ENCODE assay signal across 20 cellular contexts in the genomic region with DNA sequence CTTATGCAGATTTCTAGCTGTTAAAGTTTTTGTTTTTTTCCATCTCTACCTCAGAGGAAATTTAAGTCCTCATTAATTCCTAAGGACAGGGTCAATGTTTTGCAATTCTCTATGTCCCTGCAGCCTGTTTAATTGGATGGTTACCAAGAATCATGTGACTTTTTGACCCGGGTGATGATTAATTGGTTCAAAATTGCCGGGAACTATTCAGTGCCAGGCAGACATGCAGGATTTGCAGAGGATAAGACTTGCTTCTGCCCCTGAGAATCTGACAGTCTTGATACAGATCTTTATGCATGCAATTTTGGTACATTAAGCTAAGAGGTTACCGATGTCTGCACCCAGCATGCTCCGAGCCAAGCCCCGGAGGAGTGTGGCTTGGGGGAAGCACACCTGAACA.
A peak's percentile ranks its signal among the peaks of the same experiment; 100 is the strongest.
DNase-seq lines count a peak whose midpoint lies in the region; ATAC-seq and TF ChIP-seq lines count a peak whose summit lies in the region.
"Had no signal": no experiment of that assay in that cellular context is flagged by ENCODE, and none has a peak within 500 bp of the region (broad histone marks: within the 10 kb centered on the region; RNA-seq: fewer than 3 reads in every experiment).

No MANE protein-coding gene starts in this region.

- H3K9ac ChIP-seq in trophoblast cell (ENCODE audit: low read length), result no peak overlapping the region

- no peak overlapping the region for H4K91ac ChIP-seq in trophoblast cell (ENCODE audit: low read depth, low read length)

- CTCF ChIA-PET in Calu3 (lab: Charles Lee) (interaction anchor here (1.4 kb wide), 1 partner anchor 16 kb away, joined by 3 read pairs; no protein-coding TSS in a partner anchor), WTC11 (lab: Charles Lee) (no interaction called here)

- H2BK5ac ChIP-seq in trophoblast cell (ENCODE audit: low read depth, low read length, poor library complexity), result no peak overlapping the region

- H3K4me1 Mint-ChIP-seq in Calu3 (ENCODE audit: low read depth, unreplicated experiment), result peaks cover 20% of the 10 kb centered on the region
- H3K4me1 Mint-ChIP-seq in WTC11, result peaks cover 41% of the 10 kb centered on the region
- H3K4me1 Mint-ChIP-seq: activated naive CD8-positive, alpha-beta T cell treated with anti-CD3 and anti-CD28 coated beads for 36 hours; stimulated activated effector memory CD8-positive, alpha-beta T cell treated with anti-CD3 and anti-CD28 coated beads, Interleukin-12 subunit alpha, Interleukin-12 subunit beta, amount 100 ng/mL, for 72 hours had no signal

- TF ChIP-seq CTCF in Calu3 (IDR thresholded peaks at IDR 0.05; ENCODE audit: unreplicated experiment) (no peak), WTC11 (IDR thresholded peaks at IDR 0.05) (no peak), foreskin fibroblast (IDR thresholded peaks at IDR 0.05; ENCODE audit: low read depth, low read length) (no peak), hepatocyte (IDR thresholded peaks at IDR 0.05; ENCODE audit: poor library complexity) (no peak), ascending aorta (IDR thresholded peaks at IDR 0.05) (no peak)

- peak; percentile 25 for DNase-seq in Calu3
- DNase-seq in WTC11 (ENCODE audit: low spot score), result no peak
- peak; percentile 78 to 89 for DNase-seq in foreskin fibroblast
- peak in 1 of 2 donors; percentile 21 for DNase-seq in trophoblast cell
- no peak for DNase-seq in hepatocyte (ENCODE audit: low spot score)
- no peak for DNase-seq in NCI-H1048 (lab: John Stamatoyannopoulos, UW)
- no peak for DNase-seq in ascending aorta (ENCODE audit: low spot score in 2 of 2)
- no peak for DNase-seq in NCI-H1417 treated with DMSO at 0.1 percent for 48 hours (lab: John Stamatoyannopoulos, UW)
- DNase-seq: activated naive CD8-positive, alpha-beta T cell treated with anti-CD3 and anti-CD28 coated beads for 36 hours; dorsolateral prefrontal cortex; glutamatergic neuron; KG1; NCI-H2029; NCI-H82; ovary; stimulated activated CD4-positive, alpha-beta T cell treated with anti-CD3 and anti-CD28 coated beads, Interleukin-2, amount 100 ng/mL, for 48 hours had no signal

- H3K4me3 Mint-ChIP-seq in Calu3 (ENCODE audit: low read depth, unreplicated experiment) (no peak overlapping the region), WTC11 (no peak overlapping the region)
- H3K4me3 Mint-ChIP-seq: activated naive CD8-positive, alpha-beta T cell treated with anti-CD3 and anti-CD28 coated beads for 36 hours; stimulated activated effector memory CD8-positive, alpha-beta T cell treated with anti-CD3 and anti-CD28 coated beads, Interleukin-12 subunit alpha, Interleukin-12 subunit beta, amount 100 ng/mL, for 72 hours had no signal

- H3K4me3 ChIP-seq in foreskin fibroblast (ENCODE audit: low read depth in 1 of 2, low read length in 2 of 2), result no peak overlapping the region
- no peak overlapping the region for H3K4me3 ChIP-seq in trophoblast cell (ENCODE audit: low read depth, low read length)
- no peak overlapping the region for H3K4me3 ChIP-seq in hepatocyte
- H3K4me3 ChIP-seq in ascending aorta, result no peak overlapping the region
- H3K4me3 ChIP-seq: dorsolateral prefrontal cortex, lung, ovary, SJSA1 had no signal

- H3K4me2 ChIP-seq in trophoblast cell (ENCODE audit: low read length), result no peak overlapping the region
- H3K4me2 ChIP-seq in hepatocyte, result no peak overlapping the region

- H3K9me3 Mint-ChIP-seq in Calu3 (ENCODE audit: low read depth, unreplicated experiment) (no peaks in the 10 kb centered on the region), WTC11 (no peaks in the 10 kb centered on the region)

- intact Hi-C loops in Calu3 (cut with micrococcal nuclease; ENCODE audit: unreplicated experiment) (no loop called here), ascending aorta (cut with DNase I) (no loop called here)

- H3K79me2 ChIP-seq in trophoblast cell (ENCODE audit: control insufficient read depth, insufficient read depth, low read length, poor library complexity) (peaks cover 2% of the 10 kb centered on the region), hepatocyte (no peaks in the 10 kb centered on the region)

- H4K12ac ChIP-seq in trophoblast cell (ENCODE audit: low read depth, low read length), result no peak overlapping the region

- H3K27ac ChIP-seq in trophoblast cell (ENCODE audit: low read depth, low read length) (peak overlapping the region; percentile 22), hepatocyte (no peak overlapping the region), ascending aorta (no peak overlapping the region)
- H3K27ac ChIP-seq: C4-2B, ovary, SJSA1 had no signal

- H3K23ac ChIP-seq in trophoblast cell (ENCODE audit: low read length), result no peak overlapping the region

- H2AFZ ChIP-seq in trophoblast cell (ENCODE audit: insufficient read depth, low read length, poor library complexity) (no peak overlapping the region), hepatocyte (no peak overlapping the region)

- peak overlapping the region; percentile 14 for H4K8ac ChIP-seq in trophoblast cell (ENCODE audit: low read depth, low read length)

- no peak; the same call in 1 of the 2 replicates for ATAC-seq in WTC11
- ATAC-seq: stimulated activated effector memory CD8-positive, alpha-beta T cell treated with anti-CD3 and anti-CD28 coated beads, Interleukin-12 subunit alpha, Interleukin-12 subunit beta, amount 100 ng/mL, for 72 hours had no signal

- H3K18ac ChIP-seq in trophoblast cell (ENCODE audit: low read length), result no peak overlapping the region

- H3K36me3 Mint-ChIP-seq in Calu3 (ENCODE audit: insufficient read depth, unreplicated experiment) (peaks cover 5% of the 10 kb centered on the region), WTC11 (peaks cover 33% of the 10 kb centered on the region)
- H3K36me3 Mint-ChIP-seq: activated naive CD8-positive, alpha-beta T cell treated with anti-CD3 and anti-CD28 coated beads for 36 hours; stimulated activated effector memory CD8-positive, alpha-beta T cell treated with anti-CD3 and anti-CD28 coated beads, Interleukin-12 subunit alpha, Interleukin-12 subunit beta, amount 100 ng/mL, for 72 hours had no signal

- H2AK5ac ChIP-seq in trophoblast cell (ENCODE audit: low read length), result no peak overlapping the region

- no peak overlapping the region for H3K27ac Mint-ChIP-seq in Calu3 (ENCODE audit: unreplicated experiment)
- H3K27ac Mint-ChIP-seq in WTC11, result peak overlapping the region; percentile 67
- H3K27ac Mint-ChIP-seq: activated naive CD8-positive, alpha-beta T cell treated with anti-CD3 and anti-CD28 coated beads for 36 hours; stimulated activated effector memory CD8-positive, alpha-beta T cell treated with anti-CD3 and anti-CD28 coated beads, Interleukin-12 subunit alpha, Interleukin-12 subunit beta, amount 100 ng/mL, for 72 hours had no signal

- peak overlapping the region; percentile 42 for H3K14ac ChIP-seq in trophoblast cell (ENCODE audit: low read length)

- no peaks in the 10 kb centered on the region for H3K9me2 ChIP-seq in hepatocyte (replicated peaks; ENCODE audit: insufficient read depth)

- BruUV-seq in Calu3 (replicated peaks; lab: Mats Ljungman, UMichigan), result no TSS peak

- H3K79me1 ChIP-seq in trophoblast cell (ENCODE audit: low read length), result peaks cover 12% of the 10 kb centered on the region

- H3K36me3 ChIP-seq in trophoblast cell (ENCODE audit: control insufficient read depth in 1 of 2, insufficient read depth in 2 of 2, low read length in 2 of 2) (peaks cover 16 to 22% of the 10 kb centered on the region in 2 experiments), hepatocyte (replicated peaks; ENCODE audit: insufficient read depth, low read depth) (no peaks in the 10 kb centered on the region), ascending aorta (peaks cover 26% of the 10 kb centered on the region in 2 donors)
- H3K36me3 ChIP-seq: ovary had no signal

- no peaks in the 10 kb centered on the region for H4K20me1 ChIP-seq in hepatocyte (ENCODE audit: insufficient read depth, poor library complexity, severe bottlenecking)

- H3K9me3 ChIP-seq in trophoblast cell (ENCODE audit: insufficient read depth, low read depth, low read length) (no peaks in the 10 kb centered on the region), hepatocyte (ENCODE audit: low read depth) (no peaks in the 10 kb centered on the region), ascending aorta (no peaks in the 10 kb centered on the region)
- H3K9me3 ChIP-seq: ovary, SJSA1 had no signal

- POLR2A ChIA-PET in WTC11 (lab: Charles Lee), result interaction anchor here (0.5 kb wide), 1 partner anchor 576 kb away, joined by 3 read pairs; no protein-coding TSS in a partner anchor

- H2BK120ac ChIP-seq in trophoblast cell (ENCODE audit: insufficient read depth, low read length, poor library complexity), result no peak overlapping the region

- no CpG with 5 or more reads among the region's 5 CpGs for WGBS in trophoblast cell (ENCODE audit: extremely low coverage, insufficient coverage, insufficient read length)
- WGBS in hepatocyte (ENCODE audit: low lambda C conversion rate, missing lambda C conversion rate), result 56% methylated on average over 5 of the region's 5 CpGs

- no peak overlapping the region for H2BK12ac ChIP-seq in trophoblast cell (ENCODE audit: low read length)

- H3K27me3 ChIP-seq in trophoblast cell (ENCODE audit: insufficient read depth, low read length) (no peaks in the 10 kb centered on the region), hepatocyte (no peaks in the 10 kb centered on the region), ascending aorta (no peaks in the 10 kb centered on the region)
- H3K27me3 ChIP-seq: dorsolateral prefrontal cortex, ovary, SJSA1 had no signal

- H3K27me3 Mint-ChIP-seq in Calu3 (ENCODE audit: unreplicated experiment) (no peaks in the 10 kb centered on the region), WTC11 (ENCODE audit: low read depth) (no peaks in the 10 kb centered on the region)

- H3K4me1 ChIP-seq in trophoblast cell (ENCODE audit: control insufficient read depth in 1 of 2, insufficient read depth in 2 of 2, low read length in 2 of 2) (peaks cover 9 to 17% of the 10 kb centered on the region in 2 experiments), hepatocyte (ENCODE audit: insufficient read depth) (peaks cover 11% of the 10 kb centered on the region), ascending aorta (peaks cover 0 to 5% of the 10 kb centered on the region in 2 donors)
- H3K4me1 ChIP-seq: SJSA1 had no signal

- H3K4ac ChIP-seq in trophoblast cell (ENCODE audit: low read depth, low read length), result no peak overlapping the region

TF ChIP-seq in WTC11, 78 proteins besides CTCF, POLR2A, EP300 and RAD21 (continues in another document):
- no peak for TF ChIP-seq TP53 (CRISPR knock-in tag; IDR thresholded peaks at IDR 0.05)
- TF ChIP-seq TEAD1 (CRISPR knock-in tag; IDR thresholded peaks at IDR 0.05), result no peak
- TF ChIP-seq RORB (CRISPR knock-in tag; IDR thresholded peaks at IDR 0.05), result no peak
- no peak for TF ChIP-seq GRHL2 (CRISPR knock-in tag; IDR thresholded peaks at IDR 0.05; ENCODE audit: insufficient replicate concordance, severe bottlenecking)
- no peak for TF ChIP-seq HMGA2 (CRISPR knock-in tag; IDR thresholded peaks at IDR 0.05)

Comparison
In these comparisons a context has a peak if more than half of its experiments do, and no peak if none do; other contexts are left out.
1. DNase-seq: peak in Calu3 (single experiment) and foreskin fibroblast (2 of 2); none in WTC11 (single experiment), hepatocyte (single experiment), NCI-H1048 (single experiment), ascending aorta (0 of 2) and NCI-H1417 treated with DMSO at 0.1 percent for 48 hours (single experiment).